ENCODE assay signal across 20 cellular contexts in genomic region chr22:37080438-37080837, GRCh38. TPM values are rescaled to one million over a fixed set of nuclear protein-coding genes. Genes with fewer than 3 reads are reported as not detected.
DNase-seq lines count a peak whose midpoint lies in the region; ATAC-seq, FAIRE-seq and TF ChIP-seq lines count a peak whose summit lies in the region.
"Had no signal": no experiment of that assay in that cellular context is flagged by ENCODE, and none has a peak within 500 bp of the region (broad histone marks: within the 10 kb centered on the region; RNA-seq: fewer than 3 reads in every experiment).

No MANE protein-coding gene starts in this region.

- H3K27ac ChIP-seq in effector memory CD4-positive, alpha-beta T cell (ENCODE audit: insufficient read depth, low read length, poor library complexity, severe bottlenecking): peak overlapping the region; percentile 78
- H3K27ac ChIP-seq: ascending aorta, sigmoid colon, tibial nerve had no signal

- no peak overlapping the region for H3K4me3 ChIP-seq in effector memory CD4-positive, alpha-beta T cell (ENCODE audit: insufficient read depth, low read depth, low read length, poor library complexity, severe bottlenecking)
- H3K4me3 ChIP-seq: ascending aorta, sigmoid colon, tibial nerve had no signal

- H3K27ac Mint-ChIP-seq in activated naive CD4-positive, alpha-beta T cell treated with anti-CD3 and anti-CD28 coated beads for 36 hours: peak overlapping the region; percentile 97
- H3K27ac Mint-ChIP-seq in activated T-cell treated with anti-CD3 and anti-CD28 coated beads, Interleukin-2, amount 50 U/mL, for 24 hours: peak overlapping the region; percentile 99
- peak overlapping the region; percentile 88 to 98 for H3K27ac Mint-ChIP-seq in stimulated activated naive CD8-positive, alpha-beta T cell treated with anti-CD3 and anti-CD28 coated beads, Interleukin-15, amount 100 ng/mL, for 72 hours
- H3K27ac Mint-ChIP-seq: endodermal cell had no signal

- H3K9me3 Mint-ChIP-seq in activated naive CD4-positive, alpha-beta T cell treated with anti-CD3 and anti-CD28 coated beads for 36 hours: no peaks in the 10 kb centered on the region
- no peaks in the 10 kb centered on the region for H3K9me3 Mint-ChIP-seq in activated T-cell treated with anti-CD3 and anti-CD28 coated beads, Interleukin-2, amount 50 U/mL, for 24 hours
- no peaks in the 10 kb centered on the region for H3K9me3 Mint-ChIP-seq in stimulated activated naive CD8-positive, alpha-beta T cell treated with anti-CD3 and anti-CD28 coated beads, Interleukin-15, amount 100 ng/mL, for 72 hours
- H3K9me3 Mint-ChIP-seq: endodermal cell had no signal

- peaks cover 37% of the 10 kb centered on the region for H3K4me1 ChIP-seq in effector memory CD4-positive, alpha-beta T cell (ENCODE audit: control insufficient read depth, insufficient read depth, low read length, poor library complexity, severe bottlenecking)
- H3K4me1 ChIP-seq: ascending aorta, sigmoid colon, tibial nerve had no signal

- FAIRE-seq in GM12891 (lab: Jason Lieb, UNC): no peak
- FAIRE-seq: H1 had no signal

- CTCF ChIA-PET in activated naive CD4-positive, alpha-beta T cell treated with anti-CD3 and anti-CD28 coated beads for 36 hours (lab: Charles Lee): interaction anchor here (0.9 to 4.7 kb wide), 7 partner anchors 8 to 180 kb away, joined by 3 to 38 read pairs (median 4); partner anchors contain the start of gene IL2RB

- peaks cover 3% of the 10 kb centered on the region for H3K27me3 Mint-ChIP-seq in activated naive CD4-positive, alpha-beta T cell treated with anti-CD3 and anti-CD28 coated beads for 36 hours (ENCODE audit: low read depth)
- H3K27me3 Mint-ChIP-seq in activated T-cell treated with anti-CD3 and anti-CD28 coated beads, Interleukin-2, amount 50 U/mL, for 24 hours: peaks cover 3% of the 10 kb centered on the region
- H3K27me3 Mint-ChIP-seq in stimulated activated naive CD8-positive, alpha-beta T cell treated with anti-CD3 and anti-CD28 coated beads, Interleukin-15, amount 100 ng/mL, for 72 hours: no peaks in the 10 kb centered on the region

- intact Hi-C loops in activated naive CD4-positive, alpha-beta T cell treated with anti-CD3 and anti-CD28 coated beads for 36 hours (cut with micrococcal nuclease): no loop called here

- DNase-seq in activated naive CD4-positive, alpha-beta T cell treated with anti-CD3 and anti-CD28 coated beads for 36 hours: no peak
- no peak for DNase-seq in activated naive CD4-positive, alpha-beta T cell (lab: John Stamatoyannopoulos, UW)
- peak; percentile 55 for DNase-seq in activated T-cell treated with anti-CD3 and anti-CD28 coated beads, Interleukin-2, amount 50 U/mL, for 24 hours
- no peak for DNase-seq in effector memory CD4-positive, alpha-beta T cell
- DNase-seq in stimulated activated naive CD8-positive, alpha-beta T cell treated with anti-CD3 and anti-CD28 coated beads, Interleukin-15, amount 100 ng/mL, for 72 hours: no peak
- DNase-seq in GM12891 (ENCODE audit: insufficient read length, low spot score): no peak
- DNase-seq: DMS79 treated with DMSO at 0.1 percent for 48 hours, endodermal cell, glutamatergic neuron, left colon, NCI-H2171 treated with DMSO at 0.1 percent for 48 hours, NCI-H526, posterior cingulate gyrus, sigmoid colon had no signal

- no peaks in the 10 kb centered on the region for H3K36me3 ChIP-seq in effector memory CD4-positive, alpha-beta T cell (ENCODE audit: control insufficient read depth, insufficient read depth, low read length)
- H3K36me3 ChIP-seq: ascending aorta, sigmoid colon, tibial nerve had no signal

- peaks cover 53% of the 10 kb centered on the region for H3K4me1 Mint-ChIP-seq in activated naive CD4-positive, alpha-beta T cell treated with anti-CD3 and anti-CD28 coated beads for 36 hours (ENCODE audit: low read depth)
- peaks cover 69% of the 10 kb centered on the region for H3K4me1 Mint-ChIP-seq in activated T-cell treated with anti-CD3 and anti-CD28 coated beads, Interleukin-2, amount 50 U/mL, for 24 hours (ENCODE audit: low read depth)
- peaks cover 78% of the 10 kb centered on the region for H3K4me1 Mint-ChIP-seq in stimulated activated naive CD8-positive, alpha-beta T cell treated with anti-CD3 and anti-CD28 coated beads, Interleukin-15, amount 100 ng/mL, for 72 hours
- H3K4me1 Mint-ChIP-seq: endodermal cell had no signal

- no peak for ATAC-seq in stimulated activated naive CD8-positive, alpha-beta T cell treated with anti-CD3 and anti-CD28 coated beads, Interleukin-15, amount 100 ng/mL, for 72 hours
- no peak for ATAC-seq in HG02870 (IDR thresholded peaks at IDR 0.05; ENCODE audit: unreplicated experiment)
- ATAC-seq in HG03135 (IDR thresholded peaks at IDR 0.05; ENCODE audit: unreplicated experiment): no peak

- no peak for TF ChIP-seq POLR2A in GM12891 (IDR thresholded peaks at IDR 0.05; ENCODE audit: low read depth, low read length)

- peak overlapping the region; percentile 13 for H3K4me3 Mint-ChIP-seq in activated naive CD4-positive, alpha-beta T cell treated with anti-CD3 and anti-CD28 coated beads for 36 hours
- peak overlapping the region; percentile 60 for H3K4me3 Mint-ChIP-seq in activated T-cell treated with anti-CD3 and anti-CD28 coated beads, Interleukin-2, amount 50 U/mL, for 24 hours
- H3K4me3 Mint-ChIP-seq in stimulated activated naive CD8-positive, alpha-beta T cell treated with anti-CD3 and anti-CD28 coated beads, Interleukin-15, amount 100 ng/mL, for 72 hours: peak overlapping the region; percentile 77 to 84
- H3K4me3 Mint-ChIP-seq: endodermal cell had no signal

- H3K27me3 ChIP-seq in effector memory CD4-positive, alpha-beta T cell (replicated peaks; ENCODE audit: control insufficient read depth, insufficient read depth, low read length, poor library complexity, severe bottlenecking): no peaks in the 10 kb centered on the region
- H3K27me3 ChIP-seq: ascending aorta had no signal

- H3K36me3 Mint-ChIP-seq in activated naive CD4-positive, alpha-beta T cell treated with anti-CD3 and anti-CD28 coated beads for 36 hours (ENCODE audit: low read depth): peaks cover 1% of the 10 kb centered on the region
- H3K36me3 Mint-ChIP-seq in activated T-cell treated with anti-CD3 and anti-CD28 coated beads, Interleukin-2, amount 50 U/mL, for 24 hours (ENCODE audit: low read depth): peaks cover 2% of the 10 kb centered on the region

- H3K9me3 ChIP-seq in effector memory CD4-positive, alpha-beta T cell (ENCODE audit: control insufficient read depth, low read length): no peaks in the 10 kb centered on the region
- H3K9me3 ChIP-seq: ascending aorta, sigmoid colon, tibial nerve had no signal

TF ChIP-seq in GM12891, 5 proteins besides CTCF, POLR2A, EP300 and RAD21:
- no peak for TF ChIP-seq TAF1 (IDR thresholded peaks at IDR 0.05; ENCODE audit: low read depth, low read length)

RNA-seq across cellular contexts. Expression of gene KCTD17, which starts 28.9 kb away (rescaled TPM):
- 10 to 100 TPM; 22.6 to 23.1 TPM for total RNA-seq in activated naive CD4-positive, alpha-beta T cell treated with anti-CD3 and anti-CD28 coated beads for 36 hours
- polyA plus RNA-seq in GM12891 (2012; ENCODE audit: low read depth, missing spikeins): 7.0 TPM

RNA-seq across cellular contexts. Expression of gene TMPRSS6, which starts 29.1 kb away (rescaled TPM):
- total RNA-seq in activated naive CD4-positive, alpha-beta T cell treated with anti-CD3 and anti-CD28 coated beads for 36 hours: 10 to 100 TPM; 10.7 to 10.9 TPM
- polyA plus RNA-seq in GM12891 (2012; ENCODE audit: low read depth, missing spikeins): 2.1 TPM
- total RNA-seq: ascending aorta, H1, sigmoid colon, tibial nerve had no signal
- polyA plus RNA-seq: neural cell had no signal

Comparison
In these comparisons a context has a peak if more than half of its experiments do, and no peak if none do; other contexts are left out.
1. H3K4me3 Mint-ChIP-seq: peak in every context shown above with its lines; median percentile 80 in stimulated activated naive CD8-positive, alpha-beta T cell treated with anti-CD3 and anti-CD28 coated beads, Interleukin-15, amount 100 ng/mL, for 72 hours; 60 in activated T-cell treated with anti-CD3 and anti-CD28 coated beads, Interleukin-2, amount 50 U/mL, for 24 hours; 13 in activated naive CD4-positive, alpha-beta T cell treated with anti-CD3 and anti-CD28 coated beads for 36 hours.